In genomic region chr1:41149570-41149969, GRCh38 we compare ENCODE assay signal across 24 cellular contexts.
DNase-seq lines count a peak whose midpoint lies in the region; ATAC-seq, FAIRE-seq and TF ChIP-seq lines count a peak whose summit lies in the region.
"Had no signal": no experiment of that assay in that cellular context is flagged by ENCODE, and none has a peak within 500 bp of the region (broad histone marks: within the 10 kb centered on the region; RNA-seq: fewer than 3 reads in every experiment).

No MANE protein-coding gene starts in this region.

- peaks cover 13% of the 10 kb centered on the region for H3K9me3 Mint-ChIP-seq in mesothelial cell of epicardium

- FAIRE-seq in HepG2 (lab: Jason Lieb, UNC) = no peak

- WGBS in liver = 29% methylated on average over 2 of the region's 2 CpGs
- 98% methylated on average over 2 of the region's 2 CpGs for WGBS in HepG2 (ENCODE audit: low lambda C conversion rate)

- in situ Hi-C loops in HepG2 (cut with HindIII; ENCODE audit: extremely low pct_ligation_motif_present, low pct_unique_long_range_greater_than_20kb) = no loop called here

- H3K4me3 ChIP-seq in liver (ENCODE audit: low read depth in 1 of 3, low read length in 3 of 3) (no peak overlapping the region), HepG2 (replicated peaks in 1 of 3; ENCODE audit: insufficient read depth in 1 of 3, low read depth in 2 of 3, low read length in 3 of 3) (no peak overlapping the region), epithelial cell of proximal tubule (ENCODE audit: low read depth, low read length) (no peak overlapping the region), mucosa of descending colon (no peak overlapping the region)
- H3K4me3 ChIP-seq: SJSA1 had no signal

- DNase-seq in HepG2 (ENCODE audit: low spot score) (no peak), epithelial cell of proximal tubule (ENCODE audit: low read depth) (peak; percentile 82), mucosa of descending colon (no peak), mesothelial cell of epicardium (ENCODE audit: low spot score in 2 of 2, unreplicated experiment in 2 of 2) (no peak), SKM-1 treated with dmso at 0.1 percent for 144 hours (lab: John Stamatoyannopoulos, UW; ENCODE audit: unreplicated experiment) (no peak), dedifferentiated amniotic fluid mesenchymal stem cell (ENCODE audit: extremely low spot score) (no peak)
- DNase-seq: DMS153; DND-41; IMR-90; NCI-H1048; NCI-H1417; NCI-H1694; NCI-H2029 treated with DMSO at 0.1 percent for 48 hours; NCI-H446 treated with DMSO at 0.1 percent for 48 hours; NCI-H526; NCI-H82; NK-92 treated with Interleukin-12 subunit alpha and Interleukin-12 subunit beta, amount 100 ng/mL, for 24 hours; PC-3; Right ventricle myocardium superior; RPMI8226 had no signal

- H3K36me3 ChIP-seq in liver (ENCODE audit: control insufficient read depth in 4 of 4, insufficient read depth in 3 of 4, low read depth in 1 of 4, low read length in 3 of 4) (no peaks in the 10 kb centered on the region), HepG2 (replicated peaks in 1 of 2; ENCODE audit: control insufficient read depth in 1 of 2, insufficient read depth in 2 of 2, low read length in 2 of 2) (peaks cover 2 to 12% of the 10 kb centered on the region in 2 experiments; a peak in 3 of 5 replicates), mucosa of descending colon (ENCODE audit: low read depth) (no peaks in the 10 kb centered on the region)

- no peak for TF ChIP-seq CTCF in liver (IDR thresholded peaks at IDR 0.05; ENCODE audit: low read depth, low read length, missing input control)
- no peak for TF ChIP-seq CTCF in HepG2 (CRISPR knock-in tag; IDR thresholded peaks at IDR 0.05)
- no peak for TF ChIP-seq CTCF in epithelial cell of proximal tubule (conservative IDR thresholded peaks at IDR 0.05; ENCODE audit: low read depth, low read length)
- no peak for TF ChIP-seq CTCF in mucosa of descending colon (IDR thresholded peaks at IDR 0.05)
- TF ChIP-seq CTCF in mesothelial cell of epicardium (IDR thresholded peaks at IDR 0.05; ENCODE audit: unreplicated experiment) = no peak

- no peaks in the 10 kb centered on the region for H3K27me3 ChIP-seq in liver (ENCODE audit: control insufficient read depth in 4 of 4, insufficient read depth in 4 of 4, low read length in 3 of 4)
- no peaks in the 10 kb centered on the region for H3K27me3 ChIP-seq in HepG2 (ENCODE audit: control insufficient read depth in 1 of 2, insufficient read depth in 2 of 2, low read length in 2 of 2)
- H3K27me3 ChIP-seq: SJSA1 had no signal

- no peak overlapping the region for H3K4me3 Mint-ChIP-seq in mesothelial cell of epicardium

- H3K4me1 Mint-ChIP-seq in mesothelial cell of epicardium = peaks cover 20% of the 10 kb centered on the region

- ATAC-seq in HepG2 (no peak), mucosa of descending colon (peak; percentile 66)
- ATAC-seq: PC-3 had no signal

- no peak overlapping the region for H3K27ac Mint-ChIP-seq in mesothelial cell of epicardium

- H3K4me2 ChIP-seq in HepG2 (ENCODE audit: low read depth, low read length) = no peak overlapping the region
- H3K4me2 ChIP-seq: KMS-11 had no signal

- intact Hi-C loops in HepG2 (cut with micrococcal nuclease; ENCODE audit: unreplicated experiment) = no loop called here
- intact Hi-C loops in mucosa of descending colon (cut with DNase I, micrococcal nuclease) = no loop called here

- H3K79me2 ChIP-seq in HepG2 (ENCODE audit: insufficient read depth, low read length) = no peaks in the 10 kb centered on the region

- TF ChIP-seq RAD21 in liver (IDR thresholded peaks at IDR 0.05) (peak in 1 of 2 donors; percentile 25), HepG2 (CRISPR knock-in tag; IDR thresholded peaks at IDR 0.05) (no peak)

- POLR2A ChIA-PET in HepG2 (lab: Yijun Ruan, JAX) = no interaction called here

- H3K9ac ChIP-seq in liver (ENCODE audit: low read depth in 1 of 2, low read length in 2 of 2) (no peak overlapping the region), HepG2 (ENCODE audit: insufficient read depth, low read depth, low read length) (no peak overlapping the region)
- H3K9ac ChIP-seq: KMS-11 had no signal

- no TSS peak for BruUV-seq in HepG2 (replicated peaks; lab: Mats Ljungman, UMichigan)

- peaks cover 28% of the 10 kb centered on the region for H3K36me3 Mint-ChIP-seq in mesothelial cell of epicardium

- TF ChIP-seq EP300 in HepG2 (IDR thresholded peaks at IDR 0.05; ENCODE audit: low read depth in 2 of 2, low read length in 2 of 2) = no peak
- no peak for TF ChIP-seq EP300 in HepG2 (CRISPR knock-in tag; IDR thresholded peaks at IDR 0.05; ENCODE audit: borderline replicate concordance)

- H3K27ac ChIP-seq in liver (ENCODE audit: low read depth in 1 of 2, low read length in 2 of 2) = peak overlapping the region; percentile 8 to 36
- no peak overlapping the region for H3K27ac ChIP-seq in HepG2 (ENCODE audit: extremely low read length, insufficient read depth, low read length)
- H3K27ac ChIP-seq: 22Rv1, KMS-11, SJSA1 had no signal

- no peak for TF ChIP-seq POLR2A in HepG2 (IDR thresholded peaks at IDR 0.05; ENCODE audit: insufficient read depth in 1 of 2, low read depth in 2 of 2, low read length in 2 of 2)

- CTCF ChIA-PET in HepG2 (lab: Yijun Ruan, JAX; ENCODE audit: low intra/inter-chr PET ratio, low total read pairs) = no interaction called here

- H4K20me1 ChIP-seq in HepG2 (ENCODE audit: insufficient read depth, low read length) = no peaks in the 10 kb centered on the region

- H3K9me3 ChIP-seq in liver (ENCODE audit: control insufficient read depth in 4 of 4, low read length in 3 of 4) = no peaks in the 10 kb centered on the region
- no peaks in the 10 kb centered on the region for H3K9me3 ChIP-seq in HepG2 (ENCODE audit: low read length)
- no peaks in the 10 kb centered on the region for H3K9me3 ChIP-seq in mucosa of descending colon
- H3K9me3 ChIP-seq: SJSA1 had no signal

- H3K27me3 Mint-ChIP-seq in mesothelial cell of epicardium (ENCODE audit: low read depth) = no peaks in the 10 kb centered on the region

- H3K4me1 ChIP-seq in liver (ENCODE audit: control insufficient read depth in 4 of 4, insufficient read depth in 4 of 4, low read length in 3 of 4) = peaks cover 18 to 44% (median 20%) of the 10 kb centered on the region in 4 donors
- H3K4me1 ChIP-seq in HepG2 (ENCODE audit: insufficient read depth, low read length) = peaks cover 33% of the 10 kb centered on the region
- peaks cover 8% of the 10 kb centered on the region for H3K4me1 ChIP-seq in mucosa of descending colon (ENCODE audit: low read depth)
- H3K4me1 ChIP-seq: SJSA1 had no signal

- H2AFZ ChIP-seq in HepG2 (ENCODE audit: low read length) = no peak overlapping the region

TF ChIP-seq in liver, 16 proteins besides CTCF, POLR2A, EP300 and RAD21 (continues in another document):
- TF ChIP-seq SP1 (IDR thresholded peaks at IDR 0.05) (peak; percentile 25), HNF4A (conservative IDR thresholded peaks at IDR 0.05) (peak; percentile 36 to 44), TAF1 (conservative IDR thresholded peaks at IDR 0.05) (no peak), EGR1 (IDR thresholded peaks at IDR 0.05; ENCODE audit: low read depth in 2 of 2) (no peak), FOXA1 (IDR thresholded peaks at IDR 0.05) (no peak), ATF3 (IDR thresholded peaks at IDR 0.05) (no peak), GABPA (IDR thresholded peaks at IDR 0.05 in 1 of 2, conservative IDR thresholded peaks at IDR 0.05 in 1 of 2) (no peak)
- TF ChIP-seq, protein P1, sequence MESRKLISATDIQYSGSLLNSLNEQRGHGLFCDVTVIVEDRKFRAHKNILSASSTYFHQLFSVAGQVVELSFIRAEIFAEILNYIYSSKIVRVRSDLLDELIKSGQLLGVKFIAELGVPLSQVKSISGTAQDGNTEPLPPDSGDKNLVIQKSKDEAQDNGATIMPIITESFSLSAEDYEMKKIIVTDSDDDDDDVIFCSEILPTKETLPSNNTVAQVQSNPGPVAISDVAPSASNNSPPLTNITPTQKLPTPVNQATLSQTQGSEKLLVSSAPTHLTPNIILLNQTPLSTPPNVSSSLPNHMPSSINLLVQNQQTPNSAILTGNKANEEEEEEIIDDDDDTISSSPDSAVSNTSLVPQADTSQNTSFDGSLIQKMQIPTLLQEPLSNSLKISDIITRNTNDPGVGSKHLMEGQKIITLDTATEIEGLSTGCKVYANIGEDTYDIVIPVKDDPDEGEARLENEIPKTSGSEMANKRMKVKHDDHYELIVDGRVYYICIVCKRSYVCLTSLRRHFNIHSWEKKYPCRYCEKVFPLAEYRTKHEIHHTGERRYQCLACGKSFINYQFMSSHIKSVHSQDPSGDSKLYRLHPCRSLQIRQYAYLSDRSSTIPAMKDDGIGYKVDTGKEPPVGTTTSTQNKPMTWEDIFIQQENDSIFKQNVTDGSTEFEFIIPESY (IDR thresholded peaks at IDR 0.05) = no peak

TF ChIP-seq in HepG2, 621 proteins besides CTCF, POLR2A, EP300 and RAD21:
- TF ChIP-seq ZNF225 (CRISPR knock-in tag; IDR thresholded peaks at IDR 0.05) (no peak), ZFP82 (CRISPR knock-in tag; IDR thresholded peaks at IDR 0.05; ENCODE audit: borderline replicate concordance) (no peak), SP5 (CRISPR knock-in tag; IDR thresholded peaks at IDR 0.05; ENCODE audit: borderline replicate concordance, low read depth) (no peak), SETDB1 (CRISPR knock-in tag; IDR thresholded peaks at IDR 0.05; ENCODE audit: borderline replicate concordance) (no peak), ZBTB42 (CRISPR knock-in tag; IDR thresholded peaks at IDR 0.05) (no peak), IRX3 (CRISPR knock-in tag; IDR thresholded peaks at IDR 0.05; ENCODE audit: borderline replicate concordance, low read depth) (no peak), DNMT3B (CRISPR knock-in tag; conservative IDR thresholded peaks at IDR 0.05) (no peak), EZH2 (conservative IDR thresholded peaks at IDR 0.05; ENCODE audit: low read depth, low read length) (no peak)
